In genomic region chr2:232927041-232927792, GRCh38 we compare ENCODE assay signal across 8 cellular contexts. TPM values are rescaled to one million over a fixed set of nuclear protein-coding genes. Genes with fewer than 3 reads are reported as not detected.
A peak's percentile ranks its signal among the peaks of the same experiment; 100 is the strongest.
DNase-seq lines count a peak whose midpoint lies in the region; ATAC-seq and TF ChIP-seq lines count a peak whose summit lies in the region.

No MANE protein-coding gene starts in this region.

- H3K4me3 Mint-ChIP-seq in T-helper 17 cell, result peak overlapping the region; percentile 83

- H3K4me1 ChIP-seq in gastroesophageal sphincter, result peaks cover 0 to 30% (median 10%) of the 10 kb centered on the region in 3 donors

- CTCF ChIA-PET in GM10248 (lab: Yijun Ruan, JAX), result interaction anchor here (1.2 to 1.6 kb wide), 2 partner anchors 30 to 102 kb away, joined by 3 read pairs; no protein-coding TSS in a partner anchor

- intact Hi-C loops in sciatic nerve (cut with DNase I), result no loop called here

- H3K27me3 ChIP-seq in gastroesophageal sphincter, result peaks cover 80% of the 10 kb centered on the region

- H3K4me1 Mint-ChIP-seq in T-helper 17 cell, result peaks cover 4% of the 10 kb centered on the region

- H3K9me3 ChIP-seq in T-helper 17 cell (ENCODE audit: control insufficient read depth, low read length, poor library complexity, severe bottlenecking) (no peaks in the 10 kb centered on the region), gastroesophageal sphincter (peaks cover 0 to 6% (median 0%) of the 10 kb centered on the region in 3 donors)

- no peak for TF ChIP-seq POLR2A in gastroesophageal sphincter (IDR thresholded peaks at IDR 0.05)

- DNase-seq in GM10248 (ENCODE audit: extremely low spot score) (peak; percentile 27), T-helper 17 cell (no peak), sciatic nerve (ENCODE audit: low spot score) (no peak), NCI-H2171 (lab: John Stamatoyannopoulos, UW) (no peak)

- WGBS in gastroesophageal sphincter (ENCODE audit: low coverage in 1 of 2), 2 donors, result no CpG with 5 or more reads among the region's 76 CpGs

- peak overlapping the region in 1 of 4 donors; percentile 12 for H3K27ac ChIP-seq in gastroesophageal sphincter

- peaks cover 7% of the 10 kb centered on the region for H3K36me3 Mint-ChIP-seq in T-helper 17 cell (ENCODE audit: low read depth)

- H3K36me3 ChIP-seq in gastroesophageal sphincter, result no peaks in the 10 kb centered on the region

- ATAC-seq in T-helper 17 cell (no peak), gastroesophageal sphincter (peak; percentile 8), sciatic nerve (peak; percentile 69), HG02642 (IDR thresholded peaks at IDR 0.05; ENCODE audit: poor library complexity, unreplicated experiment) (no peak), GM18909 (IDR thresholded peaks at IDR 0.05; ENCODE audit: poor library complexity, unreplicated experiment) (no peak), HG02870 (IDR thresholded peaks at IDR 0.05; ENCODE audit: unreplicated experiment) (no peak)

- peaks cover 56% of the 10 kb centered on the region for H3K27me3 Mint-ChIP-seq in T-helper 17 cell

- TF ChIP-seq CTCF in GM10248 (IDR thresholded peaks at IDR 0.05; ENCODE audit: control extremely low read depth, extremely low read depth, low read depth, missing control alignments), result no peak
- TF ChIP-seq CTCF in gastroesophageal sphincter (IDR thresholded peaks at IDR 0.05), result no peak

- POLR2A ChIA-PET in GM10248 (lab: Yijun Ruan, JAX), result no interaction called here

- H3K27ac Mint-ChIP-seq in T-helper 17 cell, result no peak overlapping the region

- peak overlapping the region in 1 of 2 donors; percentile 53 for H3K4me3 ChIP-seq in gastroesophageal sphincter

- no peak for TF ChIP-seq EP300 in gastroesophageal sphincter (IDR thresholded peaks at IDR 0.05)

RNA-seq across cellular contexts. Expression of gene SNORC, which starts 57.2 kb away (rescaled TPM):
- total RNA-seq in T-helper 17 cell (1 to 10 TPM; 1.0 TPM), gastroesophageal sphincter (10 to 100 TPM in 1 of 4 donors, 1 to 10 TPM in 1, under 1 TPM in 1, not detected in 1; 0.54 to 11.6 (median 2.2) TPM), sciatic nerve (12.0 TPM)

Comparison
In these comparisons a context has a peak if more than half of its experiments do, and no peak if none do; other contexts are left out.
1. ATAC-seq: peak in gastroesophageal sphincter (single experiment) and sciatic nerve (single experiment); none in T-helper 17 cell (single experiment), HG02642 (single experiment), GM18909 (single experiment) and HG02870 (single experiment).